In genomic region chr2:122237506-122237905, GRCh38 we compare ENCODE assay signal across 21 cellular contexts.
A peak's percentile ranks its signal among the peaks of the same experiment; 100 is the strongest.
DNase-seq lines count a peak whose midpoint lies in the region; ATAC-seq, FAIRE-seq and TF ChIP-seq lines count a peak whose summit lies in the region.
"Had no signal": no experiment of that assay in that cellular context is flagged by ENCODE, and none has a peak within 500 bp of the region (broad histone marks: within the 10 kb centered on the region; RNA-seq: fewer than 3 reads in every experiment).

No MANE protein-coding gene starts in this region.

- no peak for ATAC-seq in psoas muscle
- ATAC-seq: HepG2 had no signal

- 40 to 60% (median 44%) methylated on average over 3 of the region's 3 CpGs for WGBS in psoas muscle, 3 donors

- H3K36me3 Mint-ChIP-seq in glutamatergic neuron (ENCODE audit: unreplicated experiment), result peaks cover 11% of the 10 kb centered on the region
- H3K36me3 Mint-ChIP-seq: CD4-positive, CD25-positive, alpha-beta regulatory T cell; IgD-negative memory B cell had no signal

- DNase-seq in NCI-H82 (lab: John Stamatoyannopoulos, UW) (peak; percentile 16), NCI-H82 treated with DMSO at 0.1 percent for 48 hours (lab: John Stamatoyannopoulos, UW; ENCODE audit: unreplicated experiment) (no peak), RCC 7860 (ENCODE audit: low spot score) (no peak), kidney tubule cell (ENCODE audit: low spot score) (peak; percentile 17), psoas muscle (no peak), glutamatergic neuron (no peak)
- DNase-seq in activated CD8-positive, alpha-beta memory T cell treated with anti-CD3 and anti-CD28 coated beads, Interleukin-2, amount 50 U/mL, for 4 hours, result no peak
- DNase-seq: 8988T; ACHN; BE2C; C1 segment of cervical spinal cord; CD4-positive, CD25-positive, alpha-beta regulatory T cell; CD8-positive, alpha-beta memory T cell; H9 had no signal

- peaks cover 28% of the 10 kb centered on the region for H3K4me1 Mint-ChIP-seq in glutamatergic neuron (ENCODE audit: low read depth, unreplicated experiment)
- H3K4me1 Mint-ChIP-seq: CD4-positive, CD25-positive, alpha-beta regulatory T cell; CD8-positive, alpha-beta memory T cell had no signal

- H3K4me1 ChIP-seq in psoas muscle, result no peaks in the 10 kb centered on the region
- H3K4me1 ChIP-seq: BE2C had no signal

- H3K4me3 Mint-ChIP-seq in glutamatergic neuron (ENCODE audit: unreplicated experiment), result no peak overlapping the region
- H3K4me3 Mint-ChIP-seq: CD4-positive, CD25-positive, alpha-beta regulatory T cell; CD8-positive, alpha-beta memory T cell; H9; IgD-negative memory B cell had no signal

- intact Hi-C loops in psoas muscle (cut with DNase I), result no loop called here

- H3K27ac Mint-ChIP-seq in glutamatergic neuron (ENCODE audit: unreplicated experiment), result no peak overlapping the region
- H3K27ac Mint-ChIP-seq: CD4-positive, CD25-positive, alpha-beta regulatory T cell; CD8-positive, alpha-beta memory T cell; H9; IgD-negative memory B cell had no signal

- H3K27ac ChIP-seq in psoas muscle, result no peak overlapping the region

- peaks cover 0 to 5% (median 3%) of the 10 kb centered on the region in 3 donors for H3K27me3 ChIP-seq in psoas muscle (ENCODE audit: insufficient read depth in 3 of 3, low read length in 2 of 3)
- H3K27me3 ChIP-seq: BE2C had no signal

- no peak overlapping the region for H3K4me3 ChIP-seq in psoas muscle

- peaks cover 1% of the 10 kb centered on the region for H3K27me3 Mint-ChIP-seq in glutamatergic neuron (ENCODE audit: unreplicated experiment)
- H3K27me3 Mint-ChIP-seq: CD4-positive, CD25-positive, alpha-beta regulatory T cell; IgD-negative memory B cell had no signal

- H3K9me3 ChIP-seq in psoas muscle, result no peaks in the 10 kb centered on the region
- H3K9me3 ChIP-seq: BE2C had no signal

- no peak for TF ChIP-seq CTCF in psoas muscle (IDR thresholded peaks at IDR 0.05)
- TF ChIP-seq CTCF in glutamatergic neuron (IDR thresholded peaks at IDR 0.05; ENCODE audit: partially characterized antibody, unreplicated experiment), result no peak

- H3K36me3 ChIP-seq in psoas muscle (ENCODE audit: insufficient read depth in 1 of 2, low read depth in 1 of 2), result no peaks in the 10 kb centered on the region
- H3K36me3 ChIP-seq: BE2C had no signal

- H3K9me3 Mint-ChIP-seq in glutamatergic neuron (ENCODE audit: unreplicated experiment), result peaks cover 11% of the 10 kb centered on the region
- H3K9me3 Mint-ChIP-seq: H9 had no signal

- FAIRE-seq in RCC 7860 (lab: Jason Lieb, UNC), result peak; percentile 39
- FAIRE-seq: D721Med, G401.6, GM12891, GM18507, H1, HepG2 had no signal

Comparison
In these comparisons a context has a peak if more than half of its experiments do, and no peak if none do; other contexts are left out.
1. DNase-seq: peak in NCI-H82 (single experiment) and kidney tubule cell (single experiment); none in NCI-H82 treated with DMSO at 0.1 percent for 48 hours (single experiment), RCC 7860 (single experiment), psoas muscle (0 of 2), glutamatergic neuron (single experiment) and activated CD8-positive, alpha-beta memory T cell treated with anti-CD3 and anti-CD28 coated beads, Interleukin-2, amount 50 U/mL, for 4 hours (single experiment).